16 cellular contexts compared by ENCODE assay signal in genomic region chr2:40435426-40436092, GRCh38. TPM values are rescaled to one million over a fixed set of nuclear protein-coding genes. Genes with fewer than 3 reads are reported as not detected.
DNase-seq lines count a peak whose midpoint lies in the region; ATAC-seq, FAIRE-seq and TF ChIP-seq lines count a peak whose summit lies in the region.
"Had no signal": no experiment of that assay in that cellular context is flagged by ENCODE, and none has a peak within 500 bp of the region (broad histone marks: within the 10 kb centered on the region; RNA-seq: fewer than 3 reads in every experiment).

No MANE protein-coding gene starts in this region.

- TF ChIP-seq CTCF in astrocyte (IDR thresholded peaks at IDR 0.05; ENCODE audit: insufficient read depth, low read depth, low read length) = no peak
- TF ChIP-seq CTCF in keratinocyte (optimal IDR thresholded peaks at IDR 0.05 in 1 of 3, IDR thresholded peaks at IDR 0.05 in 1 of 3, conservative IDR thresholded peaks at IDR 0.05 in 1 of 3; ENCODE audit: extremely low read depth in 1 of 3, insufficient read depth in 2 of 3, low read length in 3 of 3) = no peak
- no peak for TF ChIP-seq CTCF in transverse colon (IDR thresholded peaks at IDR 0.05)
- TF ChIP-seq CTCF in lower leg skin (IDR thresholded peaks at IDR 0.05) = no peak

- peaks cover 78% of the 10 kb centered on the region for H3K4me1 Mint-ChIP-seq in astrocyte (ENCODE audit: low read depth, unreplicated experiment)
- H3K4me1 Mint-ChIP-seq: CD4-positive, alpha-beta memory T cell had no signal

- 67 to 69% methylated on average over 8 to 9 of the region's 9 CpGs for WGBS in transverse colon (ENCODE audit: low coverage in 1 of 2), 2 donors
- WGBS in lower leg skin, 2 donors = 65% methylated on average over 9 of the region's 9 CpGs

- no peak for ATAC-seq in HG03135 (IDR thresholded peaks at IDR 0.05; ENCODE audit: unreplicated experiment)
- ATAC-seq: GM12878 had no signal

- H3K9me1 ChIP-seq in keratinocyte (ENCODE audit: control insufficient read depth, extremely low read depth, insufficient read depth, low read length) = no peaks in the 10 kb centered on the region

- H3K27ac ChIP-seq in astrocyte (ENCODE audit: low read depth, low read length) (peak overlapping the region; percentile 73), keratinocyte (ENCODE audit: control insufficient read depth, insufficient read depth, low read length) (peak overlapping the region; percentile 49), transverse colon (peak overlapping the region; percentile 34 to 68 (median 53))
- H3K27ac ChIP-seq: KMS-11, prostate gland had no signal

- FAIRE-seq in astrocyte (lab: Jason Lieb, UNC) (no peak), keratinocyte (lab: Jason Lieb, UNC) (no peak)
- FAIRE-seq: GM12878 had no signal

- no peaks in the 10 kb centered on the region for H3K9me3 Mint-ChIP-seq in astrocyte (ENCODE audit: unreplicated experiment)
- H3K9me3 Mint-ChIP-seq: activated CD4-positive, alpha-beta memory T cell treated with anti-CD3 and anti-CD28 coated beads for 36 hours had no signal

- H3K9ac ChIP-seq in astrocyte (ENCODE audit: low read length) (peak overlapping the region; percentile 37), keratinocyte (ENCODE audit: control insufficient read depth, extremely low read depth, insufficient read depth, low read length) (no peak overlapping the region)
- H3K9ac ChIP-seq: KMS-11 had no signal

- intact Hi-C loops in transverse colon (cut with DNase I; ENCODE audit: low total_unique reads) (no loop called here), lower leg skin (cut with DNase I; ENCODE audit: low total_unique reads) (no loop called here)

- H3K79me2 ChIP-seq in astrocyte (ENCODE audit: insufficient read depth, low read length) = no peaks in the 10 kb centered on the region
- H3K79me2 ChIP-seq in keratinocyte (ENCODE audit: control insufficient read depth, insufficient read depth, low read length) = no peaks in the 10 kb centered on the region

- no peaks in the 10 kb centered on the region for H3K27me3 Mint-ChIP-seq in astrocyte (ENCODE audit: low read depth, unreplicated experiment)
- H3K27me3 Mint-ChIP-seq: activated CD4-positive, alpha-beta memory T cell treated with anti-CD3 and anti-CD28 coated beads for 36 hours; CD4-positive, alpha-beta memory T cell had no signal

- no peaks in the 10 kb centered on the region for H4K20me1 ChIP-seq in astrocyte (ENCODE audit: insufficient read depth, low read length)
- H4K20me1 ChIP-seq in keratinocyte (ENCODE audit: control insufficient read depth, extremely low read depth, insufficient read depth, low read length) = no peaks in the 10 kb centered on the region

- dilution Hi-C loops in keratinocyte (cut with MboI; ENCODE audit: extremely low pct_ligation_motif_present, low sequenced_read_pairs) = no loop called here

- DNase-seq in NOMO-1 treated with DMSO at 0.1 percent for 48 hours (lab: John Stamatoyannopoulos, UW; ENCODE audit: unreplicated experiment) (peak; percentile 56), astrocyte (ENCODE audit: low read depth) (no peak), keratinocyte (ENCODE audit: low read depth, low spot score) (no peak), transverse colon (no peak), lower leg skin (ENCODE audit: low spot score in 2 of 2) (no peak), epidermal melanocyte (ENCODE audit: insufficient read length, low spot score) (no peak), cortex of kidney (lab: John Stamatoyannopoulos, UW) (no peak)
- DNase-seq: activated CD4-positive, alpha-beta memory T cell treated with anti-CD3 and anti-CD28 coated beads for 36 hours; CD4-positive, alpha-beta memory T cell; NCI-H1694; NCI-H524; stimulated activated CD4-positive, alpha-beta T cell treated with anti-CD3 and anti-CD28 coated beads, Interleukin-4, amount 100 ng/mL, for 1 hour had no signal

- no peak for TF ChIP-seq EP300 in transverse colon (IDR thresholded peaks at IDR 0.05; ENCODE audit: low read depth)

- no peak for TF ChIP-seq POLR2A in transverse colon (IDR thresholded peaks at IDR 0.05)
- no peak for TF ChIP-seq POLR2A in lower leg skin (IDR thresholded peaks at IDR 0.05)

- in situ Hi-C loops in transverse colon (cut with MboI; ENCODE audit: low pct_ligation_motif_present in 1 of 4, low pct_unique_long_range_greater_than_20kb in 1 of 4, low sequenced_read_pairs in 3 of 4) = no loop called here

- H3K4me2 ChIP-seq in astrocyte (ENCODE audit: low read length) = peak overlapping the region; percentile 62
- H3K4me2 ChIP-seq in keratinocyte (ENCODE audit: control insufficient read depth, extremely low read depth, insufficient read depth, low read depth, low read length) = peak overlapping the region; percentile 73
- H3K4me2 ChIP-seq: KMS-11 had no signal

- no peaks in the 10 kb centered on the region for H3K36me3 Mint-ChIP-seq in astrocyte (ENCODE audit: low read depth, unreplicated experiment)
- H3K36me3 Mint-ChIP-seq: activated CD4-positive, alpha-beta memory T cell treated with anti-CD3 and anti-CD28 coated beads for 36 hours; CD4-positive, alpha-beta memory T cell had no signal

- no peak overlapping the region for H3K4me3 Mint-ChIP-seq in astrocyte (ENCODE audit: unreplicated experiment)
- H3K4me3 Mint-ChIP-seq: activated CD4-positive, alpha-beta memory T cell treated with anti-CD3 and anti-CD28 coated beads for 36 hours; CD4-positive, alpha-beta memory T cell had no signal

- H3K36me3 ChIP-seq in astrocyte (ENCODE audit: insufficient read depth, low read length) (no peaks in the 10 kb centered on the region), keratinocyte (ENCODE audit: control insufficient read depth in 2 of 2, extremely low read depth in 1 of 2, insufficient read depth in 2 of 2, low read length in 2 of 2) (no peaks in the 10 kb centered on the region), transverse colon (no peaks in the 10 kb centered on the region)
- H3K36me3 ChIP-seq: prostate gland had no signal

- H2AFZ ChIP-seq in astrocyte (ENCODE audit: low read depth, low read length) (no peak overlapping the region), keratinocyte (ENCODE audit: control insufficient read depth, low read length) (no peak overlapping the region)

- H3K27me3 ChIP-seq in astrocyte (ENCODE audit: insufficient read depth, low read length) = no peaks in the 10 kb centered on the region
- no peaks in the 10 kb centered on the region for H3K27me3 ChIP-seq in keratinocyte (ENCODE audit: control insufficient read depth, extremely low read depth, insufficient read depth, low read length)
- no peaks in the 10 kb centered on the region for H3K27me3 ChIP-seq in transverse colon

- H3K4me1 ChIP-seq in astrocyte (ENCODE audit: insufficient read depth, low read length) (peaks cover 36% of the 10 kb centered on the region), keratinocyte (ENCODE audit: control insufficient read depth, extremely low read depth, insufficient read depth, low read length) (peaks cover 48% of the 10 kb centered on the region), transverse colon (peaks cover 0 to 23% (median 0%) of the 10 kb centered on the region in 4 donors)
- H3K4me1 ChIP-seq: prostate gland had no signal

- H3K27ac Mint-ChIP-seq in astrocyte (ENCODE audit: unreplicated experiment) = peak overlapping the region; percentile 100
- H3K27ac Mint-ChIP-seq: activated CD4-positive, alpha-beta memory T cell treated with anti-CD3 and anti-CD28 coated beads for 36 hours; CD4-positive, alpha-beta memory T cell had no signal

- no peak overlapping the region for H3K4me3 ChIP-seq in astrocyte (ENCODE audit: insufficient read depth, low read depth, low read length)
- H3K4me3 ChIP-seq in keratinocyte (ENCODE audit: control insufficient read depth in 2 of 3, extremely low read depth in 1 of 3, insufficient read depth in 2 of 3, low read depth in 1 of 3, low read length in 3 of 3) = peak overlapping the region in 1 of 3 experiments; percentile 7
- H3K4me3 ChIP-seq in transverse colon = no peak overlapping the region
- H3K4me3 ChIP-seq in lower leg skin (ENCODE audit: low read depth, poor library complexity, severe bottlenecking) = no peak overlapping the region
- H3K4me3 ChIP-seq: GM12878, prostate gland had no signal

- no peaks in the 10 kb centered on the region for H3K9me3 ChIP-seq in astrocyte (ENCODE audit: insufficient read depth, low read depth, low read length)
- H3K9me3 ChIP-seq in keratinocyte (ENCODE audit: control insufficient read depth, low read depth, low read length) = no peaks in the 10 kb centered on the region
- no peaks in the 10 kb centered on the region for H3K9me3 ChIP-seq in transverse colon
- H3K9me3 ChIP-seq: prostate gland had no signal

RNA-seq across cellular contexts. Expression of gene SLC8A1, which starts 16.3 kb away (rescaled TPM):
- total RNA-seq in astrocyte = 33.5 and 34.8 TPM in 2 replicates
- 0.61 to 3.2 TPM (median 2.7 TPM) in 3 replicates for polyA plus RNA-seq in keratinocyte
- 0.06 TPM for polyA plus RNA-seq in keratinocyte (2011; ENCODE audit: low read depth)
- 0.36 and 0.84 TPM in 2 replicates for polyA plus RNA-seq in keratinocyte (2011; cell fraction: cytosol; rRNA removed)
- polyA plus RNA-seq in keratinocyte (2011; cell fraction: nucleus; rRNA removed) = 1.1 and 1.3 TPM in 2 replicates
- polyA plus RNA-seq in keratinocyte (2012; ENCODE audit: low replicate concordance) = 0.03 and 3.3 TPM in 2 replicates
- 6.1 to 19.5 TPM (median 7.5 TPM) in 3 replicates for polyA minus RNA-seq in keratinocyte
- polyA minus RNA-seq in keratinocyte (2011; cell fraction: cytosol; rRNA and poly(A)+ RNA removed) = 4.2 TPM
- 2.5 and 3.5 TPM in 2 replicates for polyA minus RNA-seq in keratinocyte (2011; cell fraction: nucleus; rRNA and poly(A)+ RNA removed)
- 10 to 100 TPM; 22.8 to 65.5 (median 42.0) TPM for total RNA-seq in transverse colon
- 10 to 100 TPM in 3 of 4 donors, 1 to 10 TPM in 1; 7.5 to 21.2 (median 13.0) TPM for total RNA-seq in lower leg skin
- polyA plus RNA-seq: CD4-positive, alpha-beta memory T cell had no signal
